In genomic region chr5:13941468-13941867, GRCh38 we compare ENCODE assay signal across 31 cellular contexts. TPM values are rescaled to one million over a fixed set of nuclear protein-coding genes. Genes with fewer than 3 reads are reported as not detected.
"Had no signal": no experiment of that assay in that cellular context is flagged by ENCODE, and none has a peak within 500 bp of the region (broad histone marks: within the 10 kb centered on the region; RNA-seq: fewer than 3 reads in every experiment).

No MANE protein-coding gene starts in this region.

- DNase-seq: activated CD4-positive, alpha-beta memory T cell treated with anti-CD3 and anti-CD28 coated beads for 36 hours; activated CD4-positive, alpha-beta T cell treated with anti-CD3 and anti-CD28 coated beads, Interleukin-2, amount 10 ng/mL, durations not matched to agents 7 days and 5 days; activated CD4-positive, CD25-positive, alpha-beta regulatory T cell treated with anti-CD3 and anti-CD28 coated beads, Interleukin-2, amount 50 U/mL, for 72 hours; activated CD8-positive, alpha-beta memory T cell treated with anti-CD3 and anti-CD28 coated beads for 24 hours; activated effector memory CD4-positive, alpha-beta T cell treated with anti-CD3 and anti-CD28 coated beads, Interleukin-2, amount 50 U/mL, for 16 hours; activated naive CD4-positive, alpha-beta T cell treated with Interleukin-2 at 50 U/mL for 16 hours; activated naive CD8-positive, alpha-beta T cell treated with anti-CD3 and anti-CD28 coated beads, Interleukin-2, amount 50 U/mL, for 24 hours; activated T-cell treated with anti-CD3 and anti-CD28 coated beads, Interleukin-2, amount 50 U/mL, for 4 hours; amygdala; brain microvascular endothelial cell; cerebellar nuclear complex; colonic mucosa; MM.1S; NCI-H1105; NCI-H1436; NCI-H1694 treated with DMSO at 0.1 percent for 48 hours; NCI-H2029 treated with DMSO at 0.1 percent for 48 hours; NCI-H446; NCI-H524 treated with DMSO at 0.1 percent for 48 hours; NCI-H82; Peyer's patch; Right ventricle myocardium superior; SJCRH30; SK-N-SH; T-helper 1 cell; WERI-Rb-1 had no signal

- H3K36me3 Mint-ChIP-seq: activated CD4-positive, alpha-beta memory T cell treated with anti-CD3 and anti-CD28 coated beads for 36 hours; activated naive CD4-positive, alpha-beta T cell treated with anti-CD3 and anti-CD28 coated beads, Interleukin-2, amount 50 U/mL, for 72 hours had no signal

- H3K27ac Mint-ChIP-seq: activated CD4-positive, alpha-beta memory T cell treated with anti-CD3 and anti-CD28 coated beads for 36 hours; activated CD4-positive, alpha-beta T cell treated with anti-CD3 and anti-CD28 coated beads, Interleukin-2, amount 10 ng/mL, durations not matched to agents 7 days and 5 days; activated naive CD4-positive, alpha-beta T cell treated with anti-CD3 and anti-CD28 coated beads, Interleukin-2, amount 50 U/mL, for 72 hours; activated naive CD8-positive, alpha-beta T cell treated with anti-CD3 and anti-CD28 coated beads, Interleukin-2, amount 50 U/mL, for 24 hours had no signal

- H3K27me3 ChIP-seq: brain microvascular endothelial cell, cardiac muscle cell, colonic mucosa, Peyer's patch, SJCRH30 had no signal

- H3K36me3 ChIP-seq: brain microvascular endothelial cell, cardiac muscle cell, colonic mucosa, Peyer's patch, SJCRH30, WERI-Rb-1 had no signal

- ATAC-seq: activated naive CD4-positive, alpha-beta T cell treated with anti-CD3 and anti-CD28 coated beads, Interleukin-2, amount 50 U/mL, for 72 hours; activated naive CD8-positive, alpha-beta T cell treated with anti-CD3 and anti-CD28 coated beads, Interleukin-2, amount 50 U/mL, for 24 hours; activated T-cell treated with anti-CD3 and anti-CD28 coated beads, Interleukin-2, amount 50 U/mL, for 4 hours had no signal

- H3K27me3 Mint-ChIP-seq: activated CD4-positive, alpha-beta memory T cell treated with anti-CD3 and anti-CD28 coated beads for 36 hours; activated CD4-positive, alpha-beta T cell treated with anti-CD3 and anti-CD28 coated beads, Interleukin-2, amount 10 ng/mL, durations not matched to agents 7 days and 5 days had no signal

- H3K4me3 Mint-ChIP-seq: activated CD4-positive, alpha-beta memory T cell treated with anti-CD3 and anti-CD28 coated beads for 36 hours; activated CD4-positive, alpha-beta T cell treated with anti-CD3 and anti-CD28 coated beads, Interleukin-2, amount 10 ng/mL, durations not matched to agents 7 days and 5 days; activated naive CD8-positive, alpha-beta T cell treated with anti-CD3 and anti-CD28 coated beads, Interleukin-2, amount 50 U/mL, for 24 hours; activated T-cell treated with anti-CD3 and anti-CD28 coated beads, Interleukin-2, amount 50 U/mL, for 4 hours had no signal

- H3K4me1 ChIP-seq: colonic mucosa, Peyer's patch, SJCRH30 had no signal

- H3K4me2 ChIP-seq: KMS-11, SK-N-SH had no signal

- H3K9me3 ChIP-seq: colonic mucosa, Peyer's patch, SJCRH30, SK-N-SH had no signal

- H3K9ac ChIP-seq: KMS-11, SK-N-SH had no signal

- H3K27ac ChIP-seq: brain microvascular endothelial cell, cardiac muscle cell, colonic mucosa, KMS-11, Peyer's patch, RWPE1, SJCRH30, WERI-Rb-1 had no signal

- H3K4me1 Mint-ChIP-seq: activated CD4-positive, alpha-beta T cell treated with anti-CD3 and anti-CD28 coated beads, Interleukin-2, amount 10 ng/mL, durations not matched to agents 7 days and 5 days; activated naive CD8-positive, alpha-beta T cell treated with anti-CD3 and anti-CD28 coated beads, Interleukin-2, amount 50 U/mL, for 24 hours had no signal

- H3K9me3 Mint-ChIP-seq: activated CD4-positive, alpha-beta memory T cell treated with anti-CD3 and anti-CD28 coated beads for 36 hours; activated CD4-positive, alpha-beta T cell treated with anti-CD3 and anti-CD28 coated beads, Interleukin-2, amount 10 ng/mL, durations not matched to agents 7 days and 5 days; activated naive CD8-positive, alpha-beta T cell treated with anti-CD3 and anti-CD28 coated beads, Interleukin-2, amount 50 U/mL, for 24 hours; activated T-cell treated with anti-CD3 and anti-CD28 coated beads, Interleukin-2, amount 50 U/mL, for 4 hours had no signal

- H3K4me3 ChIP-seq: cardiac muscle cell, colonic mucosa, Peyer's patch, SJCRH30 had no signal

RNA-seq across cellular contexts. Expression of gene DNAH5, which starts 3.0 kb away (rescaled TPM):
- total RNA-seq: activated CD4-positive, alpha-beta memory T cell treated with anti-CD3 and anti-CD28 coated beads for 36 hours; activated CD4-positive, alpha-beta T cell treated with anti-CD3 and anti-CD28 coated beads, Interleukin-2, amount 10 ng/mL, durations not matched to agents 7 days and 5 days; activated naive CD4-positive, alpha-beta T cell treated with anti-CD3 and anti-CD28 coated beads, Interleukin-2, amount 50 U/mL, for 72 hours; activated T-cell treated with anti-CD3 and anti-CD28 coated beads, Interleukin-2, amount 50 U/mL, for 4 hours; T-helper 2 cell treated with Interferon-gamma antibody and Interleukin-4, amounts not matched to agents 100 ng/mL and 5 ng/mL, for 36 hours had no signal
